ENCODE assay signal across 18 cellular contexts in genomic region chr9:125591245-125591644, GRCh38.
DNase-seq lines count a peak whose midpoint lies in the region; ATAC-seq and TF ChIP-seq lines count a peak whose summit lies in the region.
"Had no signal": no experiment of that assay in that cellular context is flagged by ENCODE, and none has a peak within 500 bp of the region (broad histone marks: within the 10 kb centered on the region; RNA-seq: fewer than 3 reads in every experiment).

No MANE protein-coding gene starts in this region.

- H3K4me2 ChIP-seq in IMR-90 (ENCODE audit: low read depth, low read length) (no peak overlapping the region), trophoblast cell (ENCODE audit: low read length) (no peak overlapping the region), mesendoderm (ENCODE audit: low read length) (no peak overlapping the region)
- H3K4me2 ChIP-seq: BLaER1 had no signal

- H2BK15ac ChIP-seq in IMR-90 (ENCODE audit: low read depth, low read length) (no peak overlapping the region), mesendoderm (replicated peaks; ENCODE audit: low read depth) (no peak overlapping the region)

- TF ChIP-seq CTCF in IMR-90 (conservative IDR thresholded peaks at IDR 0.05; ENCODE audit: low read depth, low read length) (no peak), tibial nerve (IDR thresholded peaks at IDR 0.05) (no peak)

- H4K12ac ChIP-seq in trophoblast cell (ENCODE audit: low read depth, low read length): no peak overlapping the region

- H2AK9ac ChIP-seq in IMR-90 (replicated peaks; ENCODE audit: low read depth, low read length, poor library complexity): peak overlapping the region; percentile 45

- peaks cover 32% of the 10 kb centered on the region for H3K4me1 Mint-ChIP-seq in T-helper 17 cell
- H3K4me1 Mint-ChIP-seq in activated T-helper 17 cell treated with anti-CD3 and anti-CD28 coated beads, Interleukin-2, amount 50 U/mL, for 72 hours: peaks cover 33% of the 10 kb centered on the region

- peaks cover 4% of the 10 kb centered on the region for H3K79me2 ChIP-seq in trophoblast cell (ENCODE audit: control insufficient read depth, insufficient read depth, low read length, poor library complexity)
- peaks cover 6% of the 10 kb centered on the region for H3K79me2 ChIP-seq in mesendoderm (ENCODE audit: control insufficient read depth, insufficient read depth, low read length)

- H3K79me1 ChIP-seq in IMR-90 (ENCODE audit: low read depth in 1 of 2, low read length in 2 of 2) (peaks cover 32 to 73% of the 10 kb centered on the region in 2 experiments), trophoblast cell (ENCODE audit: low read length) (peaks cover 10% of the 10 kb centered on the region), mesendoderm (ENCODE audit: low read length) (peaks cover 18% of the 10 kb centered on the region)

- H3K9me1 ChIP-seq in IMR-90 (ENCODE audit: insufficient read depth, low read length): peaks cover 17% of the 10 kb centered on the region

- H4K20me1 ChIP-seq in IMR-90 (ENCODE audit: insufficient read depth, low read length): peaks cover 38% of the 10 kb centered on the region

- no peaks in the 10 kb centered on the region for H3K27me3 Mint-ChIP-seq in T-helper 17 cell
- no peaks in the 10 kb centered on the region for H3K27me3 Mint-ChIP-seq in activated T-helper 17 cell treated with anti-CD3 and anti-CD28 coated beads, Interleukin-2, amount 50 U/mL, for 72 hours
- H3K27me3 Mint-ChIP-seq: B cell; CD4-positive, CD25-positive, alpha-beta regulatory T cell had no signal

- H3K9ac ChIP-seq in IMR-90 (ENCODE audit: low read depth, low read length) (no peak overlapping the region), trophoblast cell (ENCODE audit: low read length) (no peak overlapping the region), mesendoderm (ENCODE audit: low read length) (no peak overlapping the region)
- H3K9ac ChIP-seq: BLaER1, GM23248 had no signal

- BruUV-seq in IMR-90 (replicated peaks; lab: Mats Ljungman, UMichigan): no TSS peak

- H2AFZ ChIP-seq in IMR-90 (replicated peaks; ENCODE audit: low read length, poor library complexity) (no peak overlapping the region), trophoblast cell (ENCODE audit: insufficient read depth, low read length, poor library complexity) (no peak overlapping the region)
- H2AFZ ChIP-seq: GM23248 had no signal

- WGBS in IMR-90 (ENCODE audit: extremely low coverage in 2 of 2, insufficient read length in 1 of 2), 2 experiments: no CpG with 5 or more reads among the region's 3 CpGs
- no CpG with 5 or more reads among the region's 3 CpGs for WGBS in trophoblast cell (ENCODE audit: extremely low coverage, insufficient coverage, insufficient read length)
- 91% methylated on average over 3 of the region's 3 CpGs for WGBS in tibial nerve, 2 donors
- no CpG with 5 or more reads among the region's 3 CpGs for WGBS in mesendoderm (ENCODE audit: extremely low coverage, insufficient coverage, low lambda C conversion rate)

- no peak overlapping the region for H2BK120ac ChIP-seq in IMR-90 (ENCODE audit: low read depth, low read length)
- no peak overlapping the region for H2BK120ac ChIP-seq in trophoblast cell (ENCODE audit: insufficient read depth, low read length, poor library complexity)
- H2BK120ac ChIP-seq in mesendoderm (ENCODE audit: low read depth, low read length): no peak overlapping the region

- no peak overlapping the region for H3K18ac ChIP-seq in IMR-90 (ENCODE audit: low read depth, low read length)
- no peak overlapping the region for H3K18ac ChIP-seq in trophoblast cell (ENCODE audit: low read length)
- H3K18ac ChIP-seq in mesendoderm (ENCODE audit: low read length): no peak overlapping the region

- H3K14ac ChIP-seq in IMR-90 (replicated peaks; ENCODE audit: low read depth, low read length) (0 out of 2 replicates have a peak overlapping the region, but pooled peaks have one; percentile 25), trophoblast cell (ENCODE audit: low read length) (no peak overlapping the region)

- in situ Hi-C loops in IMR-90 (cut with MboI; ENCODE audit: low sequenced_read_pairs): no loop called here

- H2BK20ac ChIP-seq in IMR-90 (ENCODE audit: low read depth, low read length): no peak overlapping the region

- peak overlapping the region; percentile 4 for H2BK12ac ChIP-seq in trophoblast cell (ENCODE audit: low read length)

- no peak for TF ChIP-seq EP300 in tibial nerve (IDR thresholded peaks at IDR 0.05)

- H2BK5ac ChIP-seq in IMR-90 (ENCODE audit: low read depth, low read length, poor library complexity, severe bottlenecking) (no peak overlapping the region), trophoblast cell (ENCODE audit: low read depth, low read length, poor library complexity) (no peak overlapping the region), mesendoderm (ENCODE audit: low read length) (no peak overlapping the region)

- no peak overlapping the region for H4K8ac ChIP-seq in IMR-90 (ENCODE audit: low read depth in 2 of 2, low read length in 2 of 2)
- no peak overlapping the region for H4K8ac ChIP-seq in trophoblast cell (ENCODE audit: low read depth, low read length)
- H4K8ac ChIP-seq in mesendoderm (ENCODE audit: low read depth, low read length): no peak overlapping the region

- POLR2A ChIA-PET in IMR-90 (lab: Charles Lee; ENCODE audit: unreplicated experiment): no interaction called here

- H3K23ac ChIP-seq in IMR-90 (ENCODE audit: low read depth, low read length): no peak overlapping the region
- H3K23ac ChIP-seq in trophoblast cell (ENCODE audit: low read length): no peak overlapping the region
- H3K23ac ChIP-seq in mesendoderm (ENCODE audit: low read length): no peak overlapping the region

- H3K4ac ChIP-seq in IMR-90 (ENCODE audit: low read depth, low read length) (no peak overlapping the region), trophoblast cell (ENCODE audit: low read depth, low read length) (no peak overlapping the region), mesendoderm (ENCODE audit: low read depth, low read length) (no peak overlapping the region)

- H3K36me3 ChIP-seq in IMR-90 (ENCODE audit: control insufficient read depth, insufficient read depth, low read length) (no peaks in the 10 kb centered on the region; the same call in 1 of the 2 replicates), trophoblast cell (ENCODE audit: control insufficient read depth in 1 of 2, insufficient read depth in 2 of 2, low read length in 2 of 2) (no peaks in the 10 kb centered on the region), tibial nerve (no peaks in the 10 kb centered on the region), mesendoderm (ENCODE audit: control insufficient read depth, insufficient read depth, low read length) (no peaks in the 10 kb centered on the region)

- H3K9me3 Mint-ChIP-seq in activated T-helper 17 cell treated with anti-CD3 and anti-CD28 coated beads, Interleukin-2, amount 50 U/mL, for 72 hours: no peaks in the 10 kb centered on the region
- H3K9me3 Mint-ChIP-seq: CD4-positive, CD25-positive, alpha-beta regulatory T cell; CD8-positive, alpha-beta T cell had no signal

- peaks cover 2% of the 10 kb centered on the region for H3K36me3 Mint-ChIP-seq in T-helper 17 cell (ENCODE audit: low read depth)
- peaks cover 10% of the 10 kb centered on the region for H3K36me3 Mint-ChIP-seq in activated T-helper 17 cell treated with anti-CD3 and anti-CD28 coated beads, Interleukin-2, amount 50 U/mL, for 72 hours (ENCODE audit: low read depth)

- H4K5ac ChIP-seq in IMR-90 (ENCODE audit: low read depth, low read length) (no peak overlapping the region), mesendoderm (ENCODE audit: low read length) (no peak overlapping the region)

- H3K27ac Mint-ChIP-seq in T-helper 17 cell: peak overlapping the region; percentile 37
- H3K27ac Mint-ChIP-seq in activated T-helper 17 cell treated with anti-CD3 and anti-CD28 coated beads, Interleukin-2, amount 50 U/mL, for 72 hours: peak overlapping the region; percentile 4
- H3K27ac Mint-ChIP-seq: B cell; CD8-positive, alpha-beta T cell had no signal

- H3K4me1 ChIP-seq in IMR-90 (ENCODE audit: control insufficient read depth, insufficient read depth, low read length) (peaks cover 2% of the 10 kb centered on the region), trophoblast cell (ENCODE audit: control insufficient read depth in 1 of 2, insufficient read depth in 2 of 2, low read length in 2 of 2) (peaks cover 12 to 14% of the 10 kb centered on the region in 2 experiments), tibial nerve (peaks cover 0 to 6% (median 0%) of the 10 kb centered on the region in 4 donors), mesendoderm (ENCODE audit: control insufficient read depth, low read depth, low read length) (no peaks in the 10 kb centered on the region)
- H3K4me1 ChIP-seq: BLaER1 had no signal

- TF ChIP-seq POLR2A in IMR-90 (IDR thresholded peaks at IDR 0.05; ENCODE audit: low read depth, low read length) (no peak), tibial nerve (IDR thresholded peaks at IDR 0.05) (no peak)

- H4K91ac ChIP-seq in IMR-90 (ENCODE audit: insufficient read depth, low read depth, low read length) (no peak overlapping the region), trophoblast cell (ENCODE audit: low read depth, low read length) (no peak overlapping the region)

- CTCF ChIA-PET in IMR-90 (lab: Yijun Ruan, JAX): no interaction called here

- no peak overlapping the region for H3K4me3 Mint-ChIP-seq in T-helper 17 cell
- H3K4me3 Mint-ChIP-seq in activated T-helper 17 cell treated with anti-CD3 and anti-CD28 coated beads, Interleukin-2, amount 50 U/mL, for 72 hours: peak overlapping the region; percentile 15
- H3K4me3 Mint-ChIP-seq: B cell; CD4-positive, CD25-positive, alpha-beta regulatory T cell; CD8-positive, alpha-beta T cell had no signal

- H3K27ac ChIP-seq in IMR-90 (ENCODE audit: insufficient read depth, low read length) (no peak overlapping the region), trophoblast cell (ENCODE audit: low read depth, low read length) (no peak overlapping the region), tibial nerve (no peak overlapping the region), mesendoderm (ENCODE audit: low read depth, low read length) (no peak overlapping the region)
- H3K27ac ChIP-seq: BLaER1, C4-2B, GM23248 had no signal

- H2AK5ac ChIP-seq in IMR-90 (ENCODE audit: low read depth, low read length): no peak overlapping the region
- H2AK5ac ChIP-seq in trophoblast cell (ENCODE audit: low read length): no peak overlapping the region
- no peak overlapping the region for H2AK5ac ChIP-seq in mesendoderm (ENCODE audit: low read length)

- ATAC-seq in IMR-90 (ENCODE audit: low read depth) (no peak), T-helper 17 cell (no peak)
- peak; percentile 89 for ATAC-seq in activated T-helper 17 cell treated with anti-CD3 and anti-CD28 coated beads, Interleukin-2, amount 50 U/mL, for 72 hours (replicated peaks)
- ATAC-seq: CD8-positive, alpha-beta T cell had no signal

- H3K56ac ChIP-seq in IMR-90 (ENCODE audit: extremely low read depth, insufficient read depth, low read length) (no peak overlapping the region), mesendoderm (ENCODE audit: low read length) (no peak overlapping the region)

- dilution Hi-C loops in IMR-90 (cut with HindIII; ENCODE audit: low sequenced_read_pairs, unreplicated experiment): no loop called here

- no peaks in the 10 kb centered on the region for H3K9me3 ChIP-seq in IMR-90 (ENCODE audit: control insufficient read depth, insufficient read depth, low read length)
- H3K9me3 ChIP-seq in T-helper 17 cell (ENCODE audit: control insufficient read depth, low read length, poor library complexity, severe bottlenecking): no peaks in the 10 kb centered on the region
- H3K9me3 ChIP-seq in trophoblast cell (ENCODE audit: insufficient read depth, low read depth, low read length): no peaks in the 10 kb centered on the region
- H3K9me3 ChIP-seq in tibial nerve: no peaks in the 10 kb centered on the region
- H3K9me3 ChIP-seq: BLaER1, Caco-2 had no signal

- no peak for TF ChIP-seq RAD21 in IMR-90 (IDR thresholded peaks at IDR 0.05; ENCODE audit: low read length)

- H3K4me3 ChIP-seq in IMR-90 (ENCODE audit: insufficient read depth, low read depth, low read length): no peak overlapping the region
- H3K4me3 ChIP-seq in trophoblast cell (ENCODE audit: low read depth, low read length): no peak overlapping the region
- no peak overlapping the region for H3K4me3 ChIP-seq in tibial nerve
- H3K4me3 ChIP-seq in mesendoderm (ENCODE audit: low read length): no peak overlapping the region
- H3K4me3 ChIP-seq: BLaER1, GM23248 had no signal

- H3K27me3 ChIP-seq in IMR-90 (ENCODE audit: control insufficient read depth, insufficient read depth, low read length): no peaks in the 10 kb centered on the region
- no peaks in the 10 kb centered on the region for H3K27me3 ChIP-seq in trophoblast cell (ENCODE audit: insufficient read depth, low read length)
- no peaks in the 10 kb centered on the region for H3K27me3 ChIP-seq in tibial nerve
- no peaks in the 10 kb centered on the region for H3K27me3 ChIP-seq in mesendoderm (ENCODE audit: insufficient read depth, low read length, poor library complexity)
- H3K27me3 ChIP-seq: BLaER1 had no signal

- no peak for DNase-seq in IMR-90
- no peak for DNase-seq in T-helper 17 cell
- DNase-seq in trophoblast cell: no peak
- no peak for DNase-seq in cortex of kidney (lab: John Stamatoyannopoulos, UW)
- DNase-seq in tibial nerve (ENCODE audit: low spot score in 2 of 2): no peak
- no peak for DNase-seq in mesendoderm
- DNase-seq: Caco-2; CD4-positive, CD25-positive, alpha-beta regulatory T cell; CD8-positive, alpha-beta T cell; DMS153; DND-41; GM23248; H7; HCEC 1CT had no signal

- intact Hi-C loops in IMR-90 (cut with micrococcal nuclease): no loop called here
